In genomic region chr3:109853077-109853732, GRCh38 we compare ENCODE assay signal across 27 cellular contexts.
"Had no signal": no experiment of that assay in that cellular context is flagged by ENCODE, and none has a peak within 500 bp of the region (broad histone marks: within the 10 kb centered on the region; RNA-seq: fewer than 3 reads in every experiment).

No MANE protein-coding gene starts in this region.

- H3K36me3 Mint-ChIP-seq: stimulated activated memory B cell treated with anti-CD40 and anti-IgM and Interleukin-4, amounts not matched to agents 10 μg/mL and 1 μg/mL and 100 μg/mL, for 72 hours had no signal

- H3K27ac Mint-ChIP-seq: activated CD4-positive, alpha-beta memory T cell treated with anti-CD3 and anti-CD28 coated beads for 36 hours; activated CD4-positive, alpha-beta T cell treated with anti-CD3 and anti-CD28 coated beads, Interleukin-2, amount 10 ng/mL, durations not matched to agents 24 days and 14 days; activated naive CD4-positive, alpha-beta T cell treated with anti-CD3 and anti-CD28 coated beads for 36 hours; activated naive CD8-positive, alpha-beta T cell treated with anti-CD3 and anti-CD28 coated beads for 36 hours; activated T-helper 1 cell treated with anti-CD3 and anti-CD28 coated beads, Interleukin-12 subunit alpha, Interleukin-12 subunit beta, Interleukin-2, Interleukin-4 antibody, amounts not matched to agents 30 ng/mL and 10 ng/mL and 1 ng/mL, durations not matched to agents 14 hours and 24 hours and 36 hours; endodermal cell; mesothelial cell of epicardium; progenitor cell of endocrine pancreas; stimulated activated memory B cell treated with anti-CD40 and anti-IgM and Interleukin-4, amounts not matched to agents 10 μg/mL and 1 μg/mL and 100 μg/mL, for 72 hours; stimulated activated naive CD8-positive, alpha-beta T cell treated with anti-CD3 and anti-CD28 coated beads, Interleukin-15, amount 100 ng/mL, for 72 hours had no signal

- H3K4me1 ChIP-seq: foreskin keratinocyte, heart left ventricle, thyroid gland had no signal

- H3K36me3 ChIP-seq: heart left ventricle, ovary, sigmoid colon, thyroid gland, WERI-Rb-1 had no signal

- DNase-seq: activated CD4-positive, alpha-beta memory T cell treated with anti-CD3 and anti-CD28 coated beads for 36 hours; activated CD4-positive, alpha-beta T cell treated with anti-CD3 and anti-CD28 coated beads, Interleukin-2, amount 10 ng/mL, durations not matched to agents 24 days and 14 days; activated CD8-positive, alpha-beta memory T cell treated with anti-CD3 and anti-CD28 coated beads, Interleukin-2, amount 50 U/mL, for 4 hours; activated effector memory CD4-positive, alpha-beta T cell treated with anti-CD3 and anti-CD28 coated beads, Interleukin-2, amount 50 U/mL, for 16 hours; activated naive CD4-positive, alpha-beta T cell treated with anti-CD3 and anti-CD28 coated beads for 36 hours; activated naive CD8-positive, alpha-beta T cell treated with anti-CD3 and anti-CD28 coated beads for 36 hours; activated T-cell treated with anti-CD3 and anti-CD28 coated beads, Interleukin-2, amount 50 U/mL, for 1 hour; caudate nucleus; endodermal cell; foreskin keratinocyte; heart left ventricle; hypothalamus; naive thymus-derived CD4-positive, alpha-beta T cell; ovary; sigmoid colon; small intestine; stimulated activated CD4-positive, alpha-beta T cell treated with anti-CD3 and anti-CD28 coated beads, Interleukin-4, amount 100 ng/mL, for 4 hours; stimulated activated CD8-positive, alpha-beta memory T cell treated with anti-CD3 and anti-CD28 coated beads, Interleukin-4, amount 100 ng/mL, for 48 hours; stimulated activated naive CD8-positive, alpha-beta T cell treated with anti-CD3 and anti-CD28 coated beads, Interleukin-15, amount 100 ng/mL, for 72 hours; substantia nigra; thyroid gland; WERI-Rb-1 had no signal

- H3K9me3 ChIP-seq: ovary, thyroid gland had no signal

- H3K4me3 ChIP-seq: heart left ventricle, ovary, sigmoid colon, thyroid gland had no signal

- ATAC-seq: esophagus mucosa; foreskin keratinocyte; heart left ventricle; naive thymus-derived CD4-positive, alpha-beta T cell; stimulated activated memory B cell treated with anti-CD40 and anti-IgM and Interleukin-4, amounts not matched to agents 10 μg/mL and 1 μg/mL and 100 μg/mL, for 72 hours; stimulated activated naive CD8-positive, alpha-beta T cell treated with anti-CD3 and anti-CD28 coated beads, Interleukin-15, amount 100 ng/mL, for 72 hours had no signal

- H3K27me3 Mint-ChIP-seq: activated CD4-positive, alpha-beta memory T cell treated with anti-CD3 and anti-CD28 coated beads for 36 hours; activated CD4-positive, alpha-beta T cell treated with anti-CD3 and anti-CD28 coated beads, Interleukin-2, amount 10 ng/mL, durations not matched to agents 24 days and 14 days; activated naive CD8-positive, alpha-beta T cell treated with anti-CD3 and anti-CD28 coated beads for 36 hours; naive thymus-derived CD4-positive, alpha-beta T cell; progenitor cell of endocrine pancreas; stimulated activated memory B cell treated with anti-CD40 and anti-IgM and Interleukin-4, amounts not matched to agents 10 μg/mL and 1 μg/mL and 100 μg/mL, for 72 hours; stimulated activated naive CD8-positive, alpha-beta T cell treated with anti-CD3 and anti-CD28 coated beads, Interleukin-15, amount 100 ng/mL, for 72 hours had no signal

- H3K4me1 Mint-ChIP-seq: endodermal cell; stimulated activated memory B cell treated with anti-CD40 and anti-IgM and Interleukin-4, amounts not matched to agents 10 μg/mL and 1 μg/mL and 100 μg/mL, for 72 hours; stimulated activated naive CD8-positive, alpha-beta T cell treated with anti-CD3 and anti-CD28 coated beads, Interleukin-15, amount 100 ng/mL, for 72 hours had no signal

- H3K27me3 ChIP-seq: foreskin keratinocyte, heart left ventricle, ovary, sigmoid colon, thyroid gland had no signal

- H3K4me3 Mint-ChIP-seq: activated CD4-positive, alpha-beta memory T cell treated with anti-CD3 and anti-CD28 coated beads for 36 hours; activated CD4-positive, alpha-beta T cell treated with anti-CD3 and anti-CD28 coated beads, Interleukin-2, amount 10 ng/mL, durations not matched to agents 24 days and 14 days; activated naive CD4-positive, alpha-beta T cell treated with anti-CD3 and anti-CD28 coated beads for 36 hours; activated naive CD8-positive, alpha-beta T cell treated with anti-CD3 and anti-CD28 coated beads for 36 hours; activated T-helper 1 cell treated with anti-CD3 and anti-CD28 coated beads, Interleukin-12 subunit alpha, Interleukin-12 subunit beta, Interleukin-2, Interleukin-4 antibody, amounts not matched to agents 30 ng/mL and 10 ng/mL and 1 ng/mL, durations not matched to agents 14 hours and 24 hours and 36 hours; endodermal cell; mesothelial cell of epicardium; stimulated activated memory B cell treated with anti-CD40 and anti-IgM and Interleukin-4, amounts not matched to agents 10 μg/mL and 1 μg/mL and 100 μg/mL, for 72 hours; stimulated activated naive CD8-positive, alpha-beta T cell treated with anti-CD3 and anti-CD28 coated beads, Interleukin-15, amount 100 ng/mL, for 72 hours had no signal

- H3K27ac ChIP-seq: foreskin keratinocyte, heart left ventricle, ovary, sigmoid colon, thyroid gland, WERI-Rb-1 had no signal
